30 cellular contexts compared by ENCODE assay signal in the genomic region with DNA sequence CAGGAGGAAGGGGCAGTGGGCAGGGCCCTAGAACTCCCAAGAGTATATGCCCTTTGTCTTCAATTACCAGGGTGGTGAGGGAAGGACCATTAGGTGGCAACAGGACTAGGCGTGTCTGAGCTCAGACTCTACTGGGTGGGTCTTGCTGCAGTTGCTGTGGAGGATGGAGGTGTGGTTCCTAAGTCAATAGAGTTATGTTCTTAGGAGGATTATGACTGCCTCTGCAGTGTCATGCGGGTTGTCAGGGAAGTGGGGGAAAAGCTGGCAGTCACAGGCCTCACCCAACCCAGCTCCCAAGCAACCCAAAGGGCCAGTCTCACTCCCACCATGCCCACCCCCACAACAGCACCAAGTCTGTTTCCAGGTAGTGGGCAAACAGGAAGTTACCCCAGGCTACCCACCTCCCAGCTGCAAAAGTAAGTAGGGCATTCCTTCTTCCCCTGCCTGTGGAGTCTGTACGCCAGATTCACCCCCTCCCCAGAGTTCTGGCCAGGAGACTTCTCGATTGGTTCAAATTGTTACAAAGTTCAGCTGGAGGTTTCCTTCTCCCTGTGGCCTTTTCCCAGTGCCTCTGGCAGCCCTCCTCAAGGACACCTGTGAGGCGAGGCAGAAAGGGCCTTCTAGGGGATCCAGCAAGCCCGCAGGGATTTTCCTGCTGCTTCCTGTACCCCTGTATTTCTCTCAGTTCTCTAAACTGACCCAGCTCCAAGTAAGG.
DNase-seq lines count a peak whose midpoint lies in the region; ATAC-seq and TF ChIP-seq lines count a peak whose summit lies in the region.
"Had no signal": no experiment of that assay in that cellular context is flagged by ENCODE, and none has a peak within 500 bp of the region (broad histone marks: within the 10 kb centered on the region; RNA-seq: fewer than 3 reads in every experiment).

No MANE protein-coding gene starts in this region.

- H3K9ac ChIP-seq in colonic mucosa (ENCODE audit: low read depth in 2 of 2, low read length in 2 of 2) = peak overlapping the region in 1 of 2 donors; percentile 46

- H3K9me3 ChIP-seq in OCI-LY7 (ENCODE audit: low read length) (no peaks in the 10 kb centered on the region), colonic mucosa (no peaks in the 10 kb centered on the region), transverse colon (peaks cover 0 to 6% of the 10 kb centered on the region in 2 donors)
- H3K9me3 ChIP-seq: esophagus squamous epithelium, gastrocnemius medialis, HAP-1, suprapubic skin had no signal

- no peak for ATAC-seq in activated naive CD4-positive, alpha-beta T cell treated with anti-CD3 and anti-CD28 coated beads, Interleukin-2, amount 50 U/mL, for 72 hours
- ATAC-seq in stimulated activated effector memory CD8-positive, alpha-beta T cell treated with anti-CD3 and anti-CD28 coated beads, Interleukin-12 subunit alpha, Interleukin-12 subunit beta, amount 100 ng/mL, for 72 hours = no peak
- ATAC-seq: effector memory CD8-positive, alpha-beta T cell; gastrocnemius medialis; left ventricle myocardium superior; natural killer cell treated with Interleukin-12 subunit alpha and Interleukin-12 subunit beta and Interleukin-15 and Interleukin-18, amount 100 ng/mL, for 72 hours; stimulated activated naive B cell treated with anti-CD40 and anti-IgM and Interleukin-4, amounts not matched to agents 10 μg/mL and 1 μg/mL and 100 μg/mL, for 72 hours had no signal

- POLR2A ChIA-PET in OCI-LY7 (lab: Charles Lee) = no interaction called here

- H3K36me3 Mint-ChIP-seq in activated naive CD4-positive, alpha-beta T cell treated with anti-CD3 and anti-CD28 coated beads, Interleukin-2, amount 50 U/mL, for 72 hours = peaks cover 0 to 13% of the 10 kb centered on the region in 2 donors
- peaks cover 2% of the 10 kb centered on the region for H3K36me3 Mint-ChIP-seq in activated naive CD4-positive, alpha-beta T cell treated with anti-CD3 and anti-CD28 coated beads, Interleukin-2, amount 10 ng/mL, durations not matched to agents 7 days and 5 days
- no peaks in the 10 kb centered on the region for H3K36me3 Mint-ChIP-seq in stimulated activated effector memory CD8-positive, alpha-beta T cell treated with anti-CD3 and anti-CD28 coated beads, Interleukin-12 subunit alpha, Interleukin-12 subunit beta, amount 100 ng/mL, for 72 hours
- H3K36me3 Mint-ChIP-seq: mesothelial cell of epicardium; natural killer cell treated with Interleukin-12 subunit alpha and Interleukin-12 subunit beta and Interleukin-15 and Interleukin-18, amount 100 ng/mL, for 72 hours; stimulated activated naive B cell treated with anti-CD40 and anti-IgM and Interleukin-4, amounts not matched to agents 10 μg/mL and 1 μg/mL and 100 μg/mL, for 72 hours had no signal

- TF ChIP-seq CTCF in OCI-LY7 (conservative IDR thresholded peaks at IDR 0.05; ENCODE audit: low read length) = no peak
- TF ChIP-seq CTCF in colonic mucosa (IDR thresholded peaks at IDR 0.05) = no peak
- peak in 1 of 5 experiments; percentile 13 for TF ChIP-seq CTCF in transverse colon (IDR thresholded peaks at IDR 0.05)

- no peak for DNase-seq in activated naive CD4-positive, alpha-beta T cell treated with anti-CD3 and anti-CD28 coated beads, Interleukin-2, amount 50 U/mL, for 72 hours (ENCODE audit: low spot score in 2 of 2)
- no peak for DNase-seq in activated naive CD4-positive, alpha-beta T cell treated with anti-CD3 and anti-CD28 coated beads, Interleukin-2, amount 10 ng/mL, durations not matched to agents 7 days and 5 days
- DNase-seq in OCI-LY7 (ENCODE audit: low spot score) (peak; percentile 12), colonic mucosa (peak; percentile 83), transverse colon (peak; percentile 81), SHP77 treated with DMSO at 0.1 percent for 48 hours (lab: John Stamatoyannopoulos, UW) (no peak), DMS153 (lab: John Stamatoyannopoulos, UW) (no peak)
- DNase-seq in stimulated activated effector memory CD8-positive, alpha-beta T cell treated with anti-CD3 and anti-CD28 coated beads, Interleukin-12 subunit alpha, Interleukin-12 subunit beta, amount 100 ng/mL, for 72 hours (ENCODE audit: low spot score in 2 of 2) = no peak
- DNase-seq: activated CD4-positive, alpha-beta T cell treated with anti-CD3 and anti-CD28 coated beads, Interleukin-2, amount 50 U/mL, for 48 hours; activated CD4-positive, CD25-positive, alpha-beta regulatory T cell; activated CD8-positive, alpha-beta memory T cell treated with anti-CD3 and anti-CD28 coated beads, Interleukin-2, amount 50 U/mL, for 48 hours; CD8-positive, alpha-beta memory T cell; DMS79 treated with DMSO at 0.1 percent for 48 hours; effector memory CD8-positive, alpha-beta T cell; esophagus squamous epithelium; gastrocnemius medialis; left ventricle myocardium superior; NCI-H1436 treated with DMSO at 0.1 percent for 48 hours; NCI-H2171 treated with DMSO at 0.1 percent for 48 hours; NCI-H524; retina; spleen; stimulated activated CD4-positive, alpha-beta T cell treated with anti-CD3 and anti-CD28 coated beads, Interleukin-2, amount 100 ng/mL, for 48 hours; stimulated activated naive B cell treated with anti-CD40 and anti-IgM and Interleukin-4, amounts not matched to agents 10 μg/mL and 1 μg/mL and 100 μg/mL, for 72 hours had no signal

- no peak overlapping the region for H3K4me3 Mint-ChIP-seq in activated naive CD4-positive, alpha-beta T cell treated with anti-CD3 and anti-CD28 coated beads, Interleukin-2, amount 10 ng/mL, durations not matched to agents 7 days and 5 days
- H3K4me3 Mint-ChIP-seq in stimulated activated effector memory CD8-positive, alpha-beta T cell treated with anti-CD3 and anti-CD28 coated beads, Interleukin-12 subunit alpha, Interleukin-12 subunit beta, amount 100 ng/mL, for 72 hours = no peak overlapping the region
- H3K4me3 Mint-ChIP-seq: B cell; CD8-positive, alpha-beta memory T cell; effector memory CD8-positive, alpha-beta T cell; mesothelial cell of epicardium; natural killer cell treated with Interleukin-12 subunit alpha and Interleukin-12 subunit beta and Interleukin-15 and Interleukin-18, amount 100 ng/mL, for 72 hours; stimulated activated naive B cell treated with anti-CD40 and anti-IgM and Interleukin-4, amounts not matched to agents 10 μg/mL and 1 μg/mL and 100 μg/mL, for 72 hours had no signal

- no peak overlapping the region for H3K4me3 ChIP-seq in OCI-LY7 (ENCODE audit: low read depth, low read length, poor library complexity, severe bottlenecking)
- H3K4me3 ChIP-seq in colonic mucosa = no peak overlapping the region
- no peak overlapping the region for H3K4me3 ChIP-seq in transverse colon
- H3K4me3 ChIP-seq: esophagus squamous epithelium, gastrocnemius medialis, HAP-1, spleen, suprapubic skin had no signal

- peaks cover 6 to 10% of the 10 kb centered on the region in 2 donors for H3K9me3 Mint-ChIP-seq in activated naive CD4-positive, alpha-beta T cell treated with anti-CD3 and anti-CD28 coated beads, Interleukin-2, amount 50 U/mL, for 72 hours
- H3K9me3 Mint-ChIP-seq in activated naive CD4-positive, alpha-beta T cell treated with anti-CD3 and anti-CD28 coated beads, Interleukin-2, amount 10 ng/mL, durations not matched to agents 7 days and 5 days = peaks cover 3% of the 10 kb centered on the region
- H3K9me3 Mint-ChIP-seq in stimulated activated effector memory CD8-positive, alpha-beta T cell treated with anti-CD3 and anti-CD28 coated beads, Interleukin-12 subunit alpha, Interleukin-12 subunit beta, amount 100 ng/mL, for 72 hours = no peaks in the 10 kb centered on the region
- H3K9me3 Mint-ChIP-seq: effector memory CD8-positive, alpha-beta T cell; natural killer cell treated with Interleukin-12 subunit alpha and Interleukin-12 subunit beta and Interleukin-15 and Interleukin-18, amount 100 ng/mL, for 72 hours had no signal

- H3K27me3 Mint-ChIP-seq in activated naive CD4-positive, alpha-beta T cell treated with anti-CD3 and anti-CD28 coated beads, Interleukin-2, amount 10 ng/mL, durations not matched to agents 7 days and 5 days = peaks cover 5% of the 10 kb centered on the region

- H4K20me1 ChIP-seq in OCI-LY7 (ENCODE audit: insufficient read depth, low read length) = no peaks in the 10 kb centered on the region

- H3K4me1 ChIP-seq in OCI-LY7 (ENCODE audit: insufficient read depth, low read length, poor library complexity, severe bottlenecking) (no peaks in the 10 kb centered on the region), colonic mucosa (no peaks in the 10 kb centered on the region), transverse colon (peaks cover 0 to 29% (median 7%) of the 10 kb centered on the region in 4 donors)
- H3K4me1 ChIP-seq: esophagus squamous epithelium, gastrocnemius medialis, HAP-1, spleen, suprapubic skin had no signal

- H3K27ac ChIP-seq in OCI-LY7 (ENCODE audit: low read depth, low read length, poor library complexity, severe bottlenecking) (no peak overlapping the region), colonic mucosa (peak overlapping the region; percentile 72), transverse colon (peak overlapping the region; percentile 63 to 85 (median 80))
- H3K27ac ChIP-seq: esophagus squamous epithelium, gastrocnemius medialis, RWPE1, spleen, suprapubic skin had no signal

- H3K4me1 Mint-ChIP-seq in activated naive CD4-positive, alpha-beta T cell treated with anti-CD3 and anti-CD28 coated beads, Interleukin-2, amount 10 ng/mL, durations not matched to agents 7 days and 5 days = peaks cover 13% of the 10 kb centered on the region
- H3K4me1 Mint-ChIP-seq in stimulated activated effector memory CD8-positive, alpha-beta T cell treated with anti-CD3 and anti-CD28 coated beads, Interleukin-12 subunit alpha, Interleukin-12 subunit beta, amount 100 ng/mL, for 72 hours = peaks cover 7% of the 10 kb centered on the region
- H3K4me1 Mint-ChIP-seq: B cell, mesothelial cell of epicardium had no signal

- H3K79me2 ChIP-seq in OCI-LY7 (ENCODE audit: insufficient read depth, low read depth, low read length) = no peaks in the 10 kb centered on the region

- no peak overlapping the region for H3K4me2 ChIP-seq in OCI-LY7 (ENCODE audit: low read length)

- BruUV-seq in OCI-LY7 (replicated peaks; lab: Mats Ljungman, UMichigan) = no TSS peak

- TF ChIP-seq EP300 in transverse colon (IDR thresholded peaks at IDR 0.05; ENCODE audit: low read depth) = no peak

- CTCF ChIA-PET in activated naive CD4-positive, alpha-beta T cell treated with anti-CD3 and anti-CD28 coated beads, Interleukin-2, amount 10 ng/mL, durations not matched to agents 7 days and 5 days (lab: Charles Lee) = no interaction called here
- CTCF ChIA-PET in OCI-LY7 (lab: Charles Lee; ENCODE audit: unreplicated experiment) = no interaction called here

- TF ChIP-seq POLR2A in transverse colon (IDR thresholded peaks at IDR 0.05) = peak; percentile 60

- H3K27ac Mint-ChIP-seq in activated naive CD4-positive, alpha-beta T cell treated with anti-CD3 and anti-CD28 coated beads, Interleukin-2, amount 50 U/mL, for 72 hours = peak overlapping the region; percentile 28 to 70
- no peak overlapping the region for H3K27ac Mint-ChIP-seq in activated naive CD4-positive, alpha-beta T cell treated with anti-CD3 and anti-CD28 coated beads, Interleukin-2, amount 10 ng/mL, durations not matched to agents 7 days and 5 days
- no peak overlapping the region for H3K27ac Mint-ChIP-seq in stimulated activated effector memory CD8-positive, alpha-beta T cell treated with anti-CD3 and anti-CD28 coated beads, Interleukin-12 subunit alpha, Interleukin-12 subunit beta, amount 100 ng/mL, for 72 hours
- H3K27ac Mint-ChIP-seq: B cell; CD8-positive, alpha-beta memory T cell; effector memory CD8-positive, alpha-beta T cell; mesothelial cell of epicardium; natural killer cell treated with Interleukin-12 subunit alpha and Interleukin-12 subunit beta and Interleukin-15 and Interleukin-18, amount 100 ng/mL, for 72 hours; stimulated activated naive B cell treated with anti-CD40 and anti-IgM and Interleukin-4, amounts not matched to agents 10 μg/mL and 1 μg/mL and 100 μg/mL, for 72 hours had no signal

- H3K9me2 ChIP-seq in OCI-LY7 (ENCODE audit: insufficient read depth, low read length) = no peaks in the 10 kb centered on the region

- in situ Hi-C loops in transverse colon (cut with MboI; ENCODE audit: low pct_ligation_motif_present in 1 of 4, low pct_unique_long_range_greater_than_20kb in 1 of 4, low sequenced_read_pairs in 3 of 4) = no loop called here

- H3K36me3 ChIP-seq in OCI-LY7 (ENCODE audit: insufficient read depth, low read length) (no peaks in the 10 kb centered on the region), colonic mucosa (no peaks in the 10 kb centered on the region), transverse colon (no peaks in the 10 kb centered on the region)
- H3K36me3 ChIP-seq: esophagus squamous epithelium, gastrocnemius medialis, HAP-1, spleen, suprapubic skin had no signal

- H3K27me3 ChIP-seq in colonic mucosa = no peaks in the 10 kb centered on the region
- no peaks in the 10 kb centered on the region for H3K27me3 ChIP-seq in transverse colon
- H3K27me3 ChIP-seq: esophagus squamous epithelium, gastrocnemius medialis, spleen, suprapubic skin had no signal

- 63 to 80% methylated on average over 1 to 6 of the region's 6 CpGs for WGBS in transverse colon (ENCODE audit: low coverage in 1 of 2), 2 donors

- H2AFZ ChIP-seq in OCI-LY7 (ENCODE audit: low read length) = no peak overlapping the region

- intact Hi-C loops in OCI-LY7 (cut with micrococcal nuclease; ENCODE audit: unreplicated experiment) = no loop called here
- intact Hi-C loops in colonic mucosa (cut with DNase I) = no loop called here
- intact Hi-C loops in transverse colon (cut with DNase I; ENCODE audit: low total_unique reads) = no loop called here

Comparison
In these comparisons a context has a peak if more than half of its experiments do, and no peak if none do; other contexts are left out.
1. H3K27ac Mint-ChIP-seq: peak in activated naive CD4-positive, alpha-beta T cell treated with anti-CD3 and anti-CD28 coated beads, Interleukin-2, amount 50 U/mL, for 72 hours (2 of 2); none in activated naive CD4-positive, alpha-beta T cell treated with anti-CD3 and anti-CD28 coated beads, Interleukin-2, amount 10 ng/mL, durations not matched to agents 7 days and 5 days (single experiment) and stimulated activated effector memory CD8-positive, alpha-beta T cell treated with anti-CD3 and anti-CD28 coated beads, Interleukin-12 subunit alpha, Interleukin-12 subunit beta, amount 100 ng/mL, for 72 hours (single experiment).
2. DNase-seq: peak in OCI-LY7 (single experiment), colonic mucosa (single experiment) and transverse colon (single experiment); none in activated naive CD4-positive, alpha-beta T cell treated with anti-CD3 and anti-CD28 coated beads, Interleukin-2, amount 50 U/mL, for 72 hours (0 of 2), activated naive CD4-positive, alpha-beta T cell treated with anti-CD3 and anti-CD28 coated beads, Interleukin-2, amount 10 ng/mL, durations not matched to agents 7 days and 5 days (single experiment), stimulated activated effector memory CD8-positive, alpha-beta T cell treated with anti-CD3 and anti-CD28 coated beads, Interleukin-12 subunit alpha, Interleukin-12 subunit beta, amount 100 ng/mL, for 72 hours (0 of 2), SHP77 treated with DMSO at 0.1 percent for 48 hours (single experiment) and DMS153 (single experiment).